Comparison of ENCODE assay signal across 1 cellular context in the genomic region with DNA sequence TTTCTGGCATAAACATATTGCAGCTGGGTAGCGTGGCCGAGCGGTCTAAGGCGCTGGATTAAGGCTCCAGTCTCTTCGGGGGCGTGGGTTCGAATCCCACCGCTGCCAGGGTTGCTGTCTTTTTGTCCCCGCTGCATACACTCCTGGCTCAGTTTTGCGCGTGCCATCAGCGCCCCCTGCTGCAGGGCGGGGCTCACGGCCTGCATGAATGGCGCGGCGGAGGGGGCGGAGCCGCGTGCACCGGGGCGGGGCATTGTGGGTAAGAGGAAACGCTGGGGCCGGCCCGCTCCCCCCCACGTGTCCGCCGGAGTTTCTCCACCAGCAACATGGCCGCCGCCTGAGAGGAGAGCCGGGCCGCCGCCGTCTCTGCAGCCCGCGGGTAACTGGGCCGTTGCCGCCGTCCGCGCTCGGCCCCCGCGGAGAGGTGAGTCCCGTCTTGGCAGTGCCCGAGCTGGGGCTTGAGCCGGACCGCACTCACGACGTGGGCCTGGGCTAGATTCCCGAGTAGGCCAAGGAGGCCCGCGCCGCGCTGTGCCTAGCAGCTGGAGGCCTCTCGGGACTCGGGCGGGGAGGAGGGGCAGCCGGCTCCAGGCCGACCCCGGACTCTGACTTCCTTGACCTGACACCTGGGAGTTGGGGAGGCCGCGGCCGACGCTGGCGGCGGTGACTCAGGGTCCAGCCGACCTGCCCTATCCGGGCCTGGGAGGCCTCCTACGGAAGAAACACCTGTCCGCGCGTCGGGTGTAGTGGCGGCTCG.
A peak's percentile ranks its signal among the peaks of the same experiment; 100 is the strongest.
TF ChIP-seq lines count a peak whose summit lies in the region.

POLR3E (plus strand) TSS at position 296 of the 757 bp plus-strand sequence. CDS start 5,560 bp downstream, outside the sequence.

TF ChIP-seq in HEK293, 187 proteins besides CTCF, POLR2A, EP300 and RAD21 (continued from another document and continues in another):
- no peak for TF ChIP-seq ZNF555 (tag by site-specific recombination; conservative IDR thresholded peaks at IDR 0.05)
- TF ChIP-seq ZNF561 (tag by site-specific recombination; IDR thresholded peaks at IDR 0.05; ENCODE audit: borderline replicate concordance) = peak; percentile 93
- TF ChIP-seq ZNF133 (tag by site-specific recombination; IDR thresholded peaks at IDR 0.05) = no peak
- TF ChIP-seq, protein P1, sequence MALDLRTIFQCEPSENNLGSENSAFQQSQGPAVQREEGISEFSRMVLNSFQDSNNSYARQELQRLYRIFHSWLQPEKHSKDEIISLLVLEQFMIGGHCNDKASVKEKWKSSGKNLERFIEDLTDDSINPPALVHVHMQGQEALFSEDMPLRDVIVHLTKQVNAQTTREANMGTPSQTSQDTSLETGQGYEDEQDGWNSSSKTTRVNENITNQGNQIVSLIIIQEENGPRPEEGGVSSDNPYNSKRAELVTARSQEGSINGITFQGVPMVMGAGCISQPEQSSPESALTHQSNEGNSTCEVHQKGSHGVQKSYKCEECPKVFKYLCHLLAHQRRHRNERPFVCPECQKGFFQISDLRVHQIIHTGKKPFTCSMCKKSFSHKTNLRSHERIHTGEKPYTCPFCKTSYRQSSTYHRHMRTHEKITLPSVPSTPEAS (tag by site-specific recombination; IDR thresholded peaks at IDR 0.05) = peak; percentile 62
- TF ChIP-seq ZNF518A (tag by site-specific recombination; conservative IDR thresholded peaks at IDR 0.05; ENCODE audit: low read depth) = peak; percentile 15; the same call in 1 of the 2 replicates
- TF ChIP-seq ZNF610 (tag by site-specific recombination; IDR thresholded peaks at IDR 0.05; ENCODE audit: borderline replicate concordance) = peak; percentile 59
- TF ChIP-seq ZNF140 (tag by site-specific recombination; IDR thresholded peaks at IDR 0.05) = no peak
- TF ChIP-seq ZNF777 (tag by site-specific recombination; IDR thresholded peaks at IDR 0.05; ENCODE audit: borderline replicate concordance) = peak; percentile 64; the same call in 1 of the 2 replicates
- TF ChIP-seq ZNF654 (tag by site-specific recombination; IDR thresholded peaks at IDR 0.05; ENCODE audit: low read depth) = peak; percentile 87
- TF ChIP-seq ZNF211 (tag by site-specific recombination; IDR thresholded peaks at IDR 0.05; ENCODE audit: low read depth) = no peak
- TF ChIP-seq ZNF138 (tag by site-specific recombination; IDR thresholded peaks at IDR 0.05; ENCODE audit: borderline replicate concordance) = 0 out of 2 replicates have a peak, but pooled peaks have one; percentile 41
- no peak for TF ChIP-seq ZNF266 (tag by site-specific recombination; IDR thresholded peaks at IDR 0.05; ENCODE audit: low read depth)
- TF ChIP-seq PRDM1 (tag by site-specific recombination; IDR thresholded peaks at IDR 0.05) = no peak
- no peak for TF ChIP-seq ELK4 (IDR thresholded peaks at IDR 0.05; ENCODE audit: borderline replicate concordance, low read depth, low read length)
- TF ChIP-seq, protein P2, sequence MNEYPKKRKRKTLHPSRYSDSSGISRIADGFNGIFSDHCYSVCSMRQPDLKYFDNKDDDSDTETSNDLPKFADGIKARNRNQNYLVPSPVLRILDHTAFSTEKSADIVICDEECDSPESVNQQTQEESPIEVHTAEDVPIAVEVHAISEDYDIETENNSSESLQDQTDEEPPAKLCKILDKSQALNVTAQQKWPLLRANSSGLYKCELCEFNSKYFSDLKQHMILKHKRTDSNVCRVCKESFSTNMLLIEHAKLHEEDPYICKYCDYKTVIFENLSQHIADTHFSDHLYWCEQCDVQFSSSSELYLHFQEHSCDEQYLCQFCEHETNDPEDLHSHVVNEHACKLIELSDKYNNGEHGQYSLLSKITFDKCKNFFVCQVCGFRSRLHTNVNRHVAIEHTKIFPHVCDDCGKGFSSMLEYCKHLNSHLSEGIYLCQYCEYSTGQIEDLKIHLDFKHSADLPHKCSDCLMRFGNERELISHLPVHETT (tag by site-specific recombination; IDR thresholded peaks at IDR 0.05) = peak; percentile 94
- peak; percentile 85 for TF ChIP-seq KLF9 (tag by site-specific recombination; IDR thresholded peaks at IDR 0.05; ENCODE audit: low read depth)
- peak; percentile 89 for TF ChIP-seq ZNF629 (tag by site-specific recombination; IDR thresholded peaks at IDR 0.05)
- TF ChIP-seq, protein P3, sequence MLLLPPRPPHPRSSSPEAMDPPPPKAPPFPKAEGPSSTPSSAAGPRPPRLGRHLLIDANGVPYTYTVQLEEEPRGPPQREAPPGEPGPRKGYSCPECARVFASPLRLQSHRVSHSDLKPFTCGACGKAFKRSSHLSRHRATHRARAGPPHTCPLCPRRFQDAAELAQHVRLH (tag by site-specific recombination; IDR thresholded peaks at IDR 0.05) = peak; percentile 79
- 0 out of 2 replicates have a peak, but pooled peaks have one; percentile 17 for TF ChIP-seq ZNF23 (tag by site-specific recombination; IDR thresholded peaks at IDR 0.05; ENCODE audit: borderline replicate concordance)
- TF ChIP-seq HOXD13 (CRISPR knock-in tag; IDR thresholded peaks at IDR 0.05; ENCODE audit: borderline replicate concordance) = no peak
- no peak for TF ChIP-seq ZNF157 (tag by site-specific recombination; IDR thresholded peaks at IDR 0.05)
- TF ChIP-seq, protein P4, sequence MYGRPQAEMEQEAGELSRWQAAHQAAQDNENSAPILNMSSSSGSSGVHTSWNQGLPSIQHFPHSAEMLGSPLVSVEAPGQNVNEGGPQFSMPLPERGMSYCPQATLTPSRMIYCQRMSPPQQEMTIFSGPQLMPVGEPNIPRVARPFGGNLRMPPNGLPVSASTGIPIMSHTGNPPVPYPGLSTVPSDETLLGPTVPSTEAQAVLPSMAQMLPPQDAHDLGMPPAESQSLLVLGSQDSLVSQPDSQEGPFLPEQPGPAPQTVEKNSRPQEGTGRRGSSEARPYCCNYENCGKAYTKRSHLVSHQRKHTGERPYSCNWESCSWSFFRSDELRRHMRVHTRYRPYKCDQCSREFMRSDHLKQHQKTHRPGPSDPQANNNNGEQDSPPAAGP (tag by site-specific recombination; IDR thresholded peaks at IDR 0.05) = peak; percentile 98
- no peak for TF ChIP-seq ZNF112 (tag by site-specific recombination; IDR thresholded peaks at IDR 0.05)
- no peak for TF ChIP-seq ZNF830 (tag by site-specific recombination; IDR thresholded peaks at IDR 0.05; ENCODE audit: low read depth)
- TF ChIP-seq ZNF24 (tag by site-specific recombination; IDR thresholded peaks at IDR 0.05) = peak; percentile 86
- peak; percentile 88 for TF ChIP-seq SP3 (tag by site-specific recombination; IDR thresholded peaks at IDR 0.05)
- no peak for TF ChIP-seq ZFP37 (tag by site-specific recombination; IDR thresholded peaks at IDR 0.05)
- no peak for TF ChIP-seq GFI1B (tag by site-specific recombination; IDR thresholded peaks at IDR 0.05)
- TF ChIP-seq, protein P5, sequence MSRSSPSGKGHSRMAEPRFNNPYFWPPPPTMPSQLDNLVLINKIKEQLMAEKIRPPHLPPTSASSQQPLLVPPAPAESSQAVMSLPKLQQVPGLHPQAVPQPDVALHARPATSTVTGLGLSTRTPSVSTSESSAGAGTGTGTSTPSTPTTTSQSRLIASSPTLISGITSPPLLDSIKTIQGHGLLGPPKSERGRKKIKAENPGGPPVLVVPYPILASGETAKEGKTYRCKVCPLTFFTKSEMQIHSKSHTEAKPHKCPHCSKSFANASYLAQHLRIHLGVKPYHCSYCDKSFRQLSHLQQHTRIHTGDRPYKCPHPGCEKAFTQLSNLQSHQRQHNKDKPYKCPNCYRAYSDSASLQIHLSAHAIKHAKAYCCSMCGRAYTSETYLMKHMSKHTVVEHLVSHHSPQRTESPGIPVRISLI (tag by site-specific recombination; IDR thresholded peaks at IDR 0.05) = peak; percentile 91
- TF ChIP-seq ZNF768 (tag by site-specific recombination; IDR thresholded peaks at IDR 0.05) = peak; percentile 47; the same call in 1 of the 2 replicates
- peak; percentile 87 for TF ChIP-seq ZNF843 (tag by site-specific recombination; IDR thresholded peaks at IDR 0.05)
- TF ChIP-seq ZNF2 (tag by site-specific recombination; IDR thresholded peaks at IDR 0.05) = peak; percentile 99
- no peak for TF ChIP-seq ZNF223 (tag by site-specific recombination; IDR thresholded peaks at IDR 0.05)
- TF ChIP-seq ZBTB6 (tag by site-specific recombination; IDR thresholded peaks at IDR 0.05) = peak; percentile 89
- TF ChIP-seq WT1 (tag by site-specific recombination; IDR thresholded peaks at IDR 0.05) = no peak
- no peak for TF ChIP-seq ZNF658 (tag by site-specific recombination; IDR thresholded peaks at IDR 0.05)
- TF ChIP-seq ZNF155 (tag by site-specific recombination; IDR thresholded peaks at IDR 0.05) = no peak
- TF ChIP-seq ZNF175 (tag by site-specific recombination; IDR thresholded peaks at IDR 0.05) = no peak
- no peak; the same call in 1 of the 2 replicates for TF ChIP-seq ZNF623 (tag by site-specific recombination; IDR thresholded peaks at IDR 0.05)
- no peak for TF ChIP-seq ZNF747 (tag by site-specific recombination; IDR thresholded peaks at IDR 0.05)
- TF ChIP-seq ZFP3 (tag by site-specific recombination; IDR thresholded peaks at IDR 0.05; ENCODE audit: low read depth) = no peak
- no peak for TF ChIP-seq ZNF791 (tag by site-specific recombination; IDR thresholded peaks at IDR 0.05)
- no peak for TF ChIP-seq ZNF624 (tag by site-specific recombination; IDR thresholded peaks at IDR 0.05)
- no peak for TF ChIP-seq ZNF311 (tag by site-specific recombination; IDR thresholded peaks at IDR 0.05; ENCODE audit: borderline replicate concordance)
- no peak for TF ChIP-seq ZNF513 (tag by site-specific recombination; IDR thresholded peaks at IDR 0.05)
- TF ChIP-seq, protein P6, sequence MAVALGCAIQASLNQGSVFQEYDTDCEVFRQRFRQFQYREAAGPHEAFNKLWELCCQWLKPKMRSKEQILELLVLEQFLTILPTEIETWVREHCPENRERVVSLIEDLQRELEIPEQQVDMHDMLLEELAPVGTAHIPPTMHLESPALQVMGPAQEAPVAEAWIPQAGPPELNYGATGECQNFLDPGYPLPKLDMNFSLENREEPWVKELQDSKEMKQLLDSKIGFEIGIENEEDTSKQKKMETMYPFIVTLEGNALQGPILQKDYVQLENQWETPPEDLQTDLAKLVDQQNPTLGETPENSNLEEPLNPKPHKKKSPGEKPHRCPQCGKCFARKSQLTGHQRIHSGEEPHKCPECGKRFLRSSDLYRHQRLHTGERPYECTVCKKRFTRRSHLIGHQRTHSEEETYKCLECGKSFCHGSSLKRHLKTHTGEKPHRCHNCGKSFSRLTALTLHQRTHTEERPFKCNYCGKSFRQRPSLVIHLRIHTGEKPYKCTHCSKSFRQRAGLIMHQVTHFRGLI (tag by site-specific recombination; IDR thresholded peaks at IDR 0.05) = 0 out of 2 replicates have a peak, but pooled peaks have one; percentile 8
- TF ChIP-seq KLF10 (tag by site-specific recombination; IDR thresholded peaks at IDR 0.05) = peak; percentile 89
